In genomic region chr7:108261560-108262255, GRCh38 we compare ENCODE assay signal across 19 cellular contexts.
"Had no signal": no experiment of that assay in that cellular context is flagged by ENCODE, and none has a peak within 500 bp of the region (broad histone marks: within the 10 kb centered on the region; RNA-seq: fewer than 3 reads in every experiment).

No MANE protein-coding gene starts in this region.

- H3K4me1 ChIP-seq: esophagus muscularis mucosa, sigmoid colon, suprapubic skin, upper lobe of left lung had no signal

- H3K4me1 Mint-ChIP-seq: natural killer cell had no signal

- H3K9me3 ChIP-seq: esophagus muscularis mucosa, mucosa of descending colon, sigmoid colon, upper lobe of left lung had no signal

- H3K27ac Mint-ChIP-seq: activated CD8-positive, alpha-beta T cell treated with anti-CD3 and anti-CD28 coated beads, Interleukin-2, amount 10 ng/mL, durations not matched to agents 7 days and 5 days; activated T-helper 1 cell treated with anti-CD3 and anti-CD28 coated beads, Interleukin-12 subunit alpha, Interleukin-12 subunit beta, Interleukin-2, Interleukin-4 antibody, amounts not matched to agents 30 ng/mL and 10 ng/mL and 1 ng/mL, durations not matched to agents 14 hours and 24 hours and 36 hours; natural killer cell had no signal

- H3K36me3 ChIP-seq: esophagus muscularis mucosa, sigmoid colon, suprapubic skin, upper lobe of left lung, WERI-Rb-1 had no signal

- H3K27ac ChIP-seq: esophagus muscularis mucosa, sigmoid colon, suprapubic skin, upper lobe of left lung, WERI-Rb-1 had no signal

- DNase-seq: activated CD4-positive, alpha-beta T cell treated with anti-CD3 and anti-CD28 coated beads for 48 hours; activated CD8-positive, alpha-beta T cell treated with anti-CD3 and anti-CD28 coated beads, Interleukin-2, amount 10 ng/mL, durations not matched to agents 7 days and 5 days; activated naive CD4-positive, alpha-beta T cell treated with Interleukin-2 at 50 U/mL for 16 hours; left colon; mammary epithelial cell; mucosa of descending colon; natural killer cell; occipital lobe; sigmoid colon; stimulated activated CD4-positive, alpha-beta T cell treated with anti-CD3 and anti-CD28 coated beads, Interleukin-12 subunit alpha, Interleukin-12 subunit beta, amount 100 ng/mL, for 4 hours; stimulated activated CD4-positive, alpha-beta T cell treated with anti-CD3 and anti-CD28 coated beads, Interleukin-4, amount 100 ng/mL, for 1 hour; stimulated activated CD8-positive, alpha-beta memory T cell treated with anti-CD3 and anti-CD28 coated beads, Interleukin-4, amount 100 ng/mL, for 48 hours; stimulated activated naive CD8-positive, alpha-beta T cell treated with anti-CD3 and anti-CD28 coated beads, Interleukin-15, Interleukin-2, amounts not matched to agents 100 U/mL and 50 U/mL, for 24 hours; T1000; upper lobe of left lung; WERI-Rb-1 had no signal

- H3K27me3 ChIP-seq: esophagus muscularis mucosa, sigmoid colon, suprapubic skin, upper lobe of left lung had no signal

- H3K36me3 Mint-ChIP-seq: natural killer cell had no signal

- H3K4me3 ChIP-seq: esophagus muscularis mucosa, mucosa of descending colon, sigmoid colon, suprapubic skin, upper lobe of left lung had no signal

- H3K4me3 Mint-ChIP-seq: activated CD8-positive, alpha-beta T cell treated with anti-CD3 and anti-CD28 coated beads, Interleukin-2, amount 10 ng/mL, durations not matched to agents 7 days and 5 days; activated T-helper 1 cell treated with anti-CD3 and anti-CD28 coated beads, Interleukin-12 subunit alpha, Interleukin-12 subunit beta, Interleukin-2, Interleukin-4 antibody, amounts not matched to agents 30 ng/mL and 10 ng/mL and 1 ng/mL, durations not matched to agents 14 hours and 24 hours and 36 hours; natural killer cell had no signal
